ENCODE assay signal across 11 cellular contexts in the genomic region with DNA sequence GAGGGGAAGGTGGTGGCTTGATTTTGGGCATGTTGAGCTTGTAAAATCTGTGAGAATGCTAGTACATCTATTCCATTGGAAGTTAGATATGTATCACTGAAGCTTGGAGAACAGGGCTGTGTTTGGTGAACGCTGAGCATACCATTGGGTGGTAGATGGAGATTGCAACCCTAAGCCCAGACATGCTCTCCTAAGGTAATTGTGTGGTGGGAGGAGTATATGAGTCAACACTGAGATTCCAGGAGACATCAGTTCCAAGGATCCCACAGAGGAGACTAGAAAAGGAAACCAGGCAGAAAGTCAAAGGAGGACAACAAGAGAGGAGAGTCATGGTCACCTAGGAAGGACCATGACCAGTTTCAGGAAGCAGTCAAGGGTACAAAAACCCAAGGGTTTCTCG.
"Had no signal": no experiment of that assay in that cellular context is flagged by ENCODE, and none has a peak within 500 bp of the region (broad histone marks: within the 10 kb centered on the region; RNA-seq: fewer than 3 reads in every experiment).

No MANE protein-coding gene starts in this region.

- DNase-seq: activated B cell treated with CpG ODN at 0.5 μM for 24 hours; activated CD4-positive, alpha-beta T cell treated with anti-CD3 and anti-CD28 coated beads for 48 hours; activated CD8-positive, alpha-beta T cell treated with anti-CD3 and anti-CD28 coated beads for 36 hours; activated gamma-delta T cell; activated T-cell treated with anti-CD3 and anti-CD28 coated beads, Interleukin-2, amount 50 U/mL, for 48 hours; brain microvascular endothelial cell; mesendoderm; stimulated activated CD4-positive, alpha-beta T cell treated with anti-CD3 and anti-CD28 coated beads, Interleukin-1b, Interleukin-23, amount 100 ng/mL, for 48 hours had no signal

- H3K4me3 Mint-ChIP-seq: activated B cell treated with CpG ODN at 0.5 μM for 24 hours; activated CD8-positive, alpha-beta T cell treated with anti-CD3 and anti-CD28 coated beads for 36 hours; activated naive CD8-positive, alpha-beta T cell; T-helper 2 cell treated with Interferon-gamma antibody and Interleukin-4, amounts not matched to agents 5 μg/mL and 100 μg/mL, for 36 hours had no signal

- FAIRE-seq: endometrium had no signal

- H3K27me3 Mint-ChIP-seq: activated CD8-positive, alpha-beta T cell treated with anti-CD3 and anti-CD28 coated beads for 36 hours; activated naive CD8-positive, alpha-beta T cell had no signal

- H3K27ac ChIP-seq: brain microvascular endothelial cell had no signal

- H3K36me3 ChIP-seq: brain microvascular endothelial cell had no signal

- H3K36me3 Mint-ChIP-seq: activated naive CD8-positive, alpha-beta T cell had no signal

- H3K27ac Mint-ChIP-seq: activated B cell treated with CpG ODN at 0.5 μM for 24 hours; activated CD8-positive, alpha-beta T cell treated with anti-CD3 and anti-CD28 coated beads for 36 hours; activated naive CD8-positive, alpha-beta T cell; T-helper 2 cell treated with Interferon-gamma antibody and Interleukin-4, amounts not matched to agents 5 μg/mL and 100 μg/mL, for 36 hours had no signal

- H3K9me3 Mint-ChIP-seq: activated B cell treated with CpG ODN at 0.5 μM for 24 hours; activated CD8-positive, alpha-beta T cell treated with anti-CD3 and anti-CD28 coated beads for 36 hours; T-helper 2 cell treated with Interferon-gamma antibody and Interleukin-4, amounts not matched to agents 5 μg/mL and 100 μg/mL, for 36 hours had no signal

- H3K27me3 ChIP-seq: brain microvascular endothelial cell had no signal
